Comparison of ENCODE assay signal across 4 cellular contexts in genomic region chr12:16277585-16277984, GRCh38. TPM values are rescaled to one million over a fixed set of nuclear protein-coding genes. Genes with fewer than 3 reads are reported as not detected.
"Had no signal": no experiment of that assay in that cellular context is flagged by ENCODE, and none has a peak within 500 bp of the region (broad histone marks: within the 10 kb centered on the region; RNA-seq: fewer than 3 reads in every experiment).

TSS of gene SLC15A5 (minus strand) at chr12:16277685. CDS start at chr12:16277685, 0 bp downstream.

- ATAC-seq: GM12878 had no signal

- DNase-seq: GDM1, GF-D8 had no signal

- H3K4me3 ChIP-seq: GM12878 had no signal

RNA-seq across cellular contexts. Expression of gene SLC15A5, which starts in this region (rescaled TPM):
- total RNA-seq: G401, GM12878 had no signal
- polyA plus RNA-seq: GM12878 had no signal
